10 cellular contexts compared by ENCODE assay signal in the genomic region with DNA sequence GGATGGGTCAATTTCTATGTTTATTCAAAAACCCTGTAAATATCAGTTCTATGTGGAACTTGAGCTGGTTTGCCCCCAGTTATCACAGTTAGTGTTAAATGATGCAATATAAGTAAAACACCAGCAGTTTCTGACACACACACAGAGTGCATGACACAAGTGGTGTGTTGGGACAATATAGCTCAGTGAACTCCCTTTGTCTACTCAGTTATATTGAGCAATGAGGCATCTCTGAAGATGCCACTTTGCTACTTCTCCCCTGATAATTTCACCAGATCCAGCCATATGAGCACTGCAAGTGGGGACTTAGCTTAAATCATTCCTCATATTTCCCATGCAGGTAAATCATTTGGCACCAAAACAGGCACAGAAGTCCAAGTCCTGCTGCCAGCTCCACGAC. TPM values are rescaled to one million over a fixed set of nuclear protein-coding genes. Genes with fewer than 3 reads are reported as not detected.
"Had no signal": no experiment of that assay in that cellular context is flagged by ENCODE, and none has a peak within 500 bp of the region (broad histone marks: within the 10 kb centered on the region; RNA-seq: fewer than 3 reads in every experiment).

No MANE protein-coding gene starts in this region.

RNA-seq across cellular contexts. Expression of a gene that starts 33.0 kb away (rescaled TPM):
- total RNA-seq: OCI-LY7, PC-3, PC-9, Peyer's patch, Right ventricle myocardium inferior, Right ventricle myocardium superior, RPMI7951, SJCRH30, SJSA1, SK-MEL-5 had no signal
